ENCODE assay signal across 8 cellular contexts in the genomic region with DNA sequence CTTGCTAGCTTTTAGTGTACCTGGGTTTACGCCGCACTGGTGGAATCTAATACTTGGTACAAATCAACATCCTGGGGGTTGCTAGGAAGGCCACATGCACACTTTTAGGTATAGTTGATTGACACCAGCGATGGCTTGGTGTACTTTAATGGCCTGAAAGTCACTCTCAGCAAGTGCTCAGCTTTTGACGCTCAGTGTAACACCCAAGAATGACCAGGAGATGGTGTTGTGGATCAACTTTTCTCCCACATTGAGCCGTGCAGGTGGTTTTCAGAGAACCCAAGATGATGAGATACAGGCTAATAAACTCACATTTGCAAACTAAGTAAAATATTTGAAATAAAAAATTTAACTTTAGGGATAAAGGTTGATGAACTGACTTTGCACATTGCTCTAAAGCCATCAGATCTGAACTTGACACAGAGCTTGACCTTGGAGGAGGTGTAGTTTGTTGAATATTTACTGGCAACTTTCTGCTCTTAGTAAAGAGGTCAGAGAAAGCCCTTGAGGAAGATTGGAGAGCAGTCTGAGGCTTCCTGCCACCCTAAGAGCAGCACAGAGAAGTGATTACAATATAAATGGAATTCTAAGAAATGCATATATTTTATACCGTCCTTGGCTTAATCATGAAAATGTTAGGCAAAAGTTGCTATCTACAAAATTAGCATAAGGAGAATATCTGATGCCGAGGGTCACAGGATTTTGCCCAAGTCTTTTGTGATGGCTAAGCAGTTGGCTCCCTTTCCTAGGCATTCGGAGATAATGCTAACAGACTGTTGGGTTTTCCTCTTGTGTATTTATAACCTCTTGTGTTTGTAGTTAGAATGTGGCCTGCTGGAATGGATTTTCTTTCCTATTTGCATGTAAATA.
A peak's percentile ranks its signal among the peaks of the same experiment; 100 is the strongest.
DNase-seq lines count a peak whose midpoint lies in the region; ATAC-seq and TF ChIP-seq lines count a peak whose summit lies in the region.

No MANE protein-coding gene starts in this region.

- peaks cover 18% of the 10 kb centered on the region for H3K27me3 Mint-ChIP-seq in activated naive CD8-positive, alpha-beta T cell treated with anti-CD3 and anti-CD28 coated beads, Interleukin-2, amount 10 ng/mL, durations not matched to agents 7 days and 5 days
- H3K27me3 Mint-ChIP-seq in activated naive CD8-positive, alpha-beta T cell treated with anti-CD3 and anti-CD28 coated beads for 36 hours: no peaks in the 10 kb centered on the region

- DNase-seq in activated naive CD8-positive, alpha-beta T cell treated with anti-CD3 and anti-CD28 coated beads, Interleukin-2, amount 10 ng/mL, durations not matched to agents 7 days and 5 days: no peak
- no peak for DNase-seq in activated naive CD8-positive, alpha-beta T cell treated with anti-CD3 and anti-CD28 coated beads for 36 hours
- DNase-seq in Jurkat, Clone E6-1 (ENCODE audit: low read depth, low spot score): peak; percentile 62
- DNase-seq in SKM-1 treated with dmso at 0.1 percent for 144 hours (lab: John Stamatoyannopoulos, UW; ENCODE audit: unreplicated experiment) (peak; percentile 41), epithelial cell of esophagus (ENCODE audit: low read depth) (peak; percentile 71), middle frontal gyrus (ENCODE audit: extremely low spot score, low spot score) (peak; percentile 52), posterior vena cava (ENCODE audit: low spot score) (no peak)

- no peak overlapping the region for H3K27ac Mint-ChIP-seq in activated naive CD8-positive, alpha-beta T cell treated with anti-CD3 and anti-CD28 coated beads, Interleukin-2, amount 10 ng/mL, durations not matched to agents 7 days and 5 days
- no peak overlapping the region for H3K27ac Mint-ChIP-seq in activated naive CD8-positive, alpha-beta T cell treated with anti-CD3 and anti-CD28 coated beads for 36 hours

- peak; percentile 67 for ATAC-seq in activated naive CD8-positive, alpha-beta T cell treated with anti-CD3 and anti-CD28 coated beads, Interleukin-2, amount 10 ng/mL, durations not matched to agents 7 days and 5 days (ENCODE audit: low read depth)
- peak; percentile 78 for ATAC-seq in GM21576 (IDR thresholded peaks at IDR 0.05; ENCODE audit: unreplicated experiment)

- POLR2A ChIA-PET in activated naive CD8-positive, alpha-beta T cell treated with anti-CD3 and anti-CD28 coated beads, Interleukin-2, amount 10 ng/mL, durations not matched to agents 7 days and 5 days (lab: Charles Lee): interaction anchor here (1.2 kb wide), 1 partner anchor 8 kb away, joined by 3 read pairs; no protein-coding TSS in a partner anchor

- H3K4me3 ChIP-seq in Jurkat, Clone E6-1 (ENCODE audit: low read length): no peak overlapping the region
- no peak overlapping the region for H3K4me3 ChIP-seq in epithelial cell of esophagus (ENCODE audit: low read length)

- intact Hi-C loops in posterior vena cava (cut with DNase I): loop anchor here in 1 of 2 donors (5.0 kb wide), 1 partner anchor 1049 kb away; no protein-coding TSS in a partner anchor

- H3K36me3 Mint-ChIP-seq in activated naive CD8-positive, alpha-beta T cell treated with anti-CD3 and anti-CD28 coated beads, Interleukin-2, amount 10 ng/mL, durations not matched to agents 7 days and 5 days: no peaks in the 10 kb centered on the region
- H3K36me3 Mint-ChIP-seq in activated naive CD8-positive, alpha-beta T cell treated with anti-CD3 and anti-CD28 coated beads for 36 hours: no peaks in the 10 kb centered on the region

- peak; percentile 85 for TF ChIP-seq CTCF in epithelial cell of esophagus (IDR thresholded peaks at IDR 0.05; ENCODE audit: insufficient read depth, low read depth, low read length, missing control alignments)

- no peak overlapping the region for H3K4me3 Mint-ChIP-seq in activated naive CD8-positive, alpha-beta T cell treated with anti-CD3 and anti-CD28 coated beads, Interleukin-2, amount 10 ng/mL, durations not matched to agents 7 days and 5 days
- H3K4me3 Mint-ChIP-seq in activated naive CD8-positive, alpha-beta T cell treated with anti-CD3 and anti-CD28 coated beads for 36 hours: no peak overlapping the region

- no peaks in the 10 kb centered on the region for H3K9me3 Mint-ChIP-seq in activated naive CD8-positive, alpha-beta T cell treated with anti-CD3 and anti-CD28 coated beads, Interleukin-2, amount 10 ng/mL, durations not matched to agents 7 days and 5 days
- no peaks in the 10 kb centered on the region for H3K9me3 Mint-ChIP-seq in activated naive CD8-positive, alpha-beta T cell treated with anti-CD3 and anti-CD28 coated beads for 36 hours

- peaks cover 4% of the 10 kb centered on the region for H3K4me1 Mint-ChIP-seq in activated naive CD8-positive, alpha-beta T cell treated with anti-CD3 and anti-CD28 coated beads, Interleukin-2, amount 10 ng/mL, durations not matched to agents 7 days and 5 days
- peaks cover 8% of the 10 kb centered on the region for H3K4me1 Mint-ChIP-seq in activated naive CD8-positive, alpha-beta T cell treated with anti-CD3 and anti-CD28 coated beads for 36 hours

Comparison
In these comparisons a context has a peak if more than half of its experiments do, and no peak if none do; other contexts are left out.
1. DNase-seq: peak in Jurkat, Clone E6-1 (single experiment), SKM-1 treated with dmso at 0.1 percent for 144 hours (single experiment), epithelial cell of esophagus (single experiment) and middle frontal gyrus (single experiment); none in activated naive CD8-positive, alpha-beta T cell treated with anti-CD3 and anti-CD28 coated beads, Interleukin-2, amount 10 ng/mL, durations not matched to agents 7 days and 5 days (single experiment), activated naive CD8-positive, alpha-beta T cell treated with anti-CD3 and anti-CD28 coated beads for 36 hours (single experiment) and posterior vena cava (single experiment).